Comparison of ENCODE assay signal across 8 cellular contexts in the genomic region with DNA sequence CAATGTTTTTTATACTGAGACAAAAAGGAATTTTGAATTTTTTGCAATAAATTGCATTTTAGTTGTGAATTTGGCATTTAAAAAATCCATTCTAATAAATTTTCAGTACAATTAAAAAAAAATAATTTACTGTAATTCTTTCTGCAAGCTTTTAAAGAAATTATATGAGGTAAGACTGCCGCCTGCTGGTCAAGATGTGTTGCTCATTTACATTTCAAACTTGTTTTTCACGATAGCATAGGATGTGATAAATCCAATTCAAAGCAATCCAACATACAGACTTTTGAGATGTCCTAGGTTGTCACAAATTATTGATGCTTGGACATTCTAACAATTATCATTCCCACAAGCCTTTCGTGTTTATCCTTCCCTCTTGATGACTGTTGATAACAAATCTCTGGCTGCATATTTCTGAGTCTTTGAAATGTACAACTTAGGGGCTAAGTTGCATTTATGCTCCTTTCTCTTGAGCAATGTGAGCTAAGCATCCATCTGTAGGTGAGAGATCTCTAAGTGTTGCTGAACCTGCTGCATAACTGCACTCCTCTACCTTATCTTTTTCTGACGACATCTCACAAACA. TPM values are rescaled to one million over a fixed set of nuclear protein-coding genes. Genes with fewer than 3 reads are reported as not detected.
A peak's percentile ranks its signal among the peaks of the same experiment; 100 is the strongest.
DNase-seq lines count a peak whose midpoint lies in the region; ATAC-seq and TF ChIP-seq lines count a peak whose summit lies in the region.

No MANE protein-coding gene starts in this region.

- peak; percentile 65 to 81 for TF ChIP-seq CTCF in right atrium auricular region (IDR thresholded peaks at IDR 0.05)

- ATAC-seq in GM21360 (IDR thresholded peaks at IDR 0.05; ENCODE audit: unreplicated experiment) (no peak), HG03521 (IDR thresholded peaks at IDR 0.05; ENCODE audit: unreplicated experiment) (no peak)

- H3K4me1 ChIP-seq in right atrium auricular region: no peaks in the 10 kb centered on the region

- no peaks in the 10 kb centered on the region for H3K36me3 ChIP-seq in right atrium auricular region

- peak; percentile 27 for DNase-seq in Daoy (ENCODE audit: low read depth)
- peak in 48 of 76 experiments; percentile 1 to 62 (median 30) for DNase-seq in HUDEP-2 (lab: John Stamatoyannopoulos, UW; ENCODE audit: unreplicated experiment in 76 of 76)
- peak; percentile 44 for DNase-seq in RPMI8226
- DNase-seq in activated naive CD8-positive, alpha-beta T cell treated with anti-CD3 and anti-CD28 coated beads, Interleukin-2, amount 50 U/mL, for 16 hours (ENCODE audit: low read depth, low spot score): peak; percentile 23
- peak; percentile 65 for DNase-seq in right atrium auricular region (ENCODE audit: low spot score)
- DNase-seq in smooth muscle cell of the brain vasculature (ENCODE audit: low read depth, low spot score): peak; percentile 43

- no peak overlapping the region for H3K4me3 ChIP-seq in right atrium auricular region

- H3K27ac ChIP-seq in right atrium auricular region: no peak overlapping the region

- no peaks in the 10 kb centered on the region for H3K9me3 ChIP-seq in right atrium auricular region

- H3K27me3 ChIP-seq in right atrium auricular region: no peaks in the 10 kb centered on the region

RNA-seq across cellular contexts. Expression of a gene that starts 21.7 kb away (rescaled TPM):
- total RNA-seq in Daoy (2014; rRNA removed; shearing (Covaris generic)): 1.5 and 2.7 TPM in 2 replicates
- total RNA-seq in right atrium auricular region: 1 to 10 TPM; 7.7 to 8.1 TPM

RNA-seq across cellular contexts. Expression of a gene that starts 41.9 kb away (rescaled TPM):
- 2.5 and 3.2 TPM in 2 replicates for total RNA-seq in Daoy (2014; rRNA removed; shearing (Covaris generic))
- 1 to 10 TPM; 1.2 to 1.6 TPM for total RNA-seq in right atrium auricular region
